17 cellular contexts compared by ENCODE assay signal in genomic region chr2:58054264-58054663, GRCh38. TPM values are rescaled to one million over a fixed set of nuclear protein-coding genes. Genes with fewer than 3 reads are reported as not detected.
A peak's percentile ranks its signal among the peaks of the same experiment; 100 is the strongest.
DNase-seq lines count a peak whose midpoint lies in the region; ATAC-seq and TF ChIP-seq lines count a peak whose summit lies in the region.
"Had no signal": no experiment of that assay in that cellular context is flagged by ENCODE, and none has a peak within 500 bp of the region (broad histone marks: within the 10 kb centered on the region; RNA-seq: fewer than 3 reads in every experiment).

No MANE protein-coding gene starts in this region.

- H3K9ac ChIP-seq in colonic mucosa (ENCODE audit: low read depth in 2 of 2, low read length in 2 of 2): no peak overlapping the region

- TF ChIP-seq POLR2A in NB4 (IDR thresholded peaks at IDR 0.05; ENCODE audit: extremely low read depth, insufficient read length): no peak

- peak overlapping the region; percentile 47 for H3K27ac ChIP-seq in colonic mucosa
- H3K27ac ChIP-seq: adrenal gland, stomach had no signal

- ATAC-seq in left colon (peak; percentile 93), GM21723 (IDR thresholded peaks at IDR 0.05; ENCODE audit: unreplicated experiment) (no peak), HG03342 (IDR thresholded peaks at IDR 0.05; ENCODE audit: unreplicated experiment) (no peak)
- ATAC-seq: activated CD4-positive, CD25-positive, alpha-beta regulatory T cell treated with anti-CD3 and anti-CD28 coated beads, Interleukin-2, amount 50 U/mL, for 24 hours; naive thymus-derived CD8-positive, alpha-beta T cell had no signal

- TF ChIP-seq CTCF in NB4 (IDR thresholded peaks at IDR 0.05; ENCODE audit: low read depth, low read length) (no peak), colonic mucosa (IDR thresholded peaks at IDR 0.05) (no peak)

- H3K4me3 ChIP-seq in NB4 (ENCODE audit: low read depth, low read length) (no peak overlapping the region), colonic mucosa (no peak overlapping the region)
- H3K4me3 ChIP-seq: adrenal gland, stomach had no signal

- H3K27me3 ChIP-seq in colonic mucosa: no peaks in the 10 kb centered on the region
- H3K27me3 ChIP-seq: adrenal gland, stomach had no signal

- no peaks in the 10 kb centered on the region for H3K9me3 ChIP-seq in colonic mucosa
- H3K9me3 ChIP-seq: adrenal gland, stomach had no signal

- DNase-seq in GF-D8 (lab: John Stamatoyannopoulos, UW) (peak; percentile 65), NB4 (ENCODE audit: low read depth) (peak; percentile 25), colonic mucosa (no peak), left colon (no peak), Kasumi-1 (lab: John Stamatoyannopoulos, UW) (no peak)
- no peak for DNase-seq in activated CD4-positive, alpha-beta T cell treated with anti-CD3 and anti-CD28 coated beads, Interleukin-2, amount 50 U/mL, for 4 hours
- DNase-seq: activated effector memory CD4-positive, alpha-beta T cell treated with Interleukin-2 at 50 U/mL for 16 hours; adrenal gland; hypothalamus; naive thymus-derived CD8-positive, alpha-beta T cell; NCI-H1436; posterior cingulate gyrus; stomach; T-helper 9 cell had no signal

- no peaks in the 10 kb centered on the region for H3K36me3 ChIP-seq in colonic mucosa

- intact Hi-C loops in colonic mucosa (cut with DNase I): no loop called here
- intact Hi-C loops in left colon (cut with DNase I, micrococcal nuclease): no loop called here

- no peaks in the 10 kb centered on the region for H3K4me1 ChIP-seq in colonic mucosa

RNA-seq across cellular contexts. Expression of gene VRK2, which starts 7.7 kb away (rescaled TPM):
- total RNA-seq in colonic mucosa: 10 to 100 TPM; 20.5 to 27.2 TPM
- 10 to 100 TPM; 20.9 to 25.0 TPM for total RNA-seq in left colon

Comparison
In these comparisons a context has a peak if more than half of its experiments do, and no peak if none do; other contexts are left out.
1. DNase-seq: peak in GF-D8 (single experiment) and NB4 (single experiment); none in colonic mucosa (single experiment), left colon (0 of 2), activated CD4-positive, alpha-beta T cell treated with anti-CD3 and anti-CD28 coated beads, Interleukin-2, amount 50 U/mL, for 4 hours (0 of 2) and Kasumi-1 (0 of 2).